Comparison of ENCODE assay signal across 20 cellular contexts in the genomic region with DNA sequence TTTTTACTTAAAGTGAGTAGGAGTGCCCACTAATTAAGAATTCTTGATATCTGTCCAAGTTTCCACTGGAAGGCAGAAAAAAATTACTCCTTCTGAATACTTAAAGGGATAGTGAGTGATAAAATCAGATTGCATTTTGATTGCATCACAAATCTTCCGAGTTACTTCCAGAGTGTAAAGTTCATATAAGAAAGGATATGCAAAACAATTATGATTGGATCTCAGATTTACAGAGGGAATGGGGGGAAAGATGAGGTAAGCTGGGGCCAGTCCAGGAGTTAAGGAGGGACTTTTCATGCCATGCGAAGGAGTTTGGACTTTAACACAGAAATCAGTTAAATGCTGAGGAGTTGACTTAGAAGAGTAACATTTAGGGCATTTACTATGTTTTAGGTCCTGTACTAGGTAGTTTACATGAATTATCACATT. TPM values are rescaled to one million over a fixed set of nuclear protein-coding genes. Genes with fewer than 3 reads are reported as not detected.
A peak's percentile ranks its signal among the peaks of the same experiment; 100 is the strongest.
DNase-seq lines count a peak whose midpoint lies in the region; ATAC-seq, FAIRE-seq and TF ChIP-seq lines count a peak whose summit lies in the region.
"Had no signal": no experiment of that assay in that cellular context is flagged by ENCODE, and none has a peak within 500 bp of the region (broad histone marks: within the 10 kb centered on the region; RNA-seq: fewer than 3 reads in every experiment).

No MANE protein-coding gene starts in this region.

- peaks cover 0 to 9% of the 10 kb centered on the region in 2 donors for H3K4me1 ChIP-seq in left lung

- H3K27ac Mint-ChIP-seq in natural killer cell treated with Interleukin-12 subunit alpha and Interleukin-12 subunit beta and Interleukin-15 and Interleukin-18, amount 100 ng/mL, for 72 hours: peak overlapping the region in 1 of 2 donors; percentile 18
- H3K27ac Mint-ChIP-seq: mesothelial cell of epicardium; T-helper 1 cell treated with Interleukin-12 subunit alpha and Interleukin-12 subunit beta and Interleukin-4 antibody, amounts not matched to agents 30 μg/mL and 1 μg/mL, for 36 hours; type B pancreatic cell had no signal

- no peak overlapping the region for H3K4me3 ChIP-seq in bronchial epithelial cell (ENCODE audit: low read depth, low read length)
- H3K4me3 ChIP-seq in left lung: no peak overlapping the region

- H3K27me3 ChIP-seq in bronchial epithelial cell (ENCODE audit: control insufficient read depth, insufficient read depth, low read length) (no peaks in the 10 kb centered on the region), left lung (no peaks in the 10 kb centered on the region)
- H3K27me3 ChIP-seq: BE2C had no signal

- no peak overlapping the region for H3K4me3 Mint-ChIP-seq in natural killer cell treated with Interleukin-12 subunit alpha and Interleukin-12 subunit beta and Interleukin-15 and Interleukin-18, amount 100 ng/mL, for 72 hours
- H3K4me3 Mint-ChIP-seq: mesothelial cell of epicardium; T-helper 1 cell treated with Interleukin-12 subunit alpha and Interleukin-12 subunit beta and Interleukin-4 antibody, amounts not matched to agents 30 μg/mL and 1 μg/mL, for 36 hours; type B pancreatic cell had no signal

- no peak overlapping the region for H3K27ac ChIP-seq in left lung
- H3K27ac ChIP-seq: WERI-Rb-1 had no signal

- H3K9me3 Mint-ChIP-seq in natural killer cell treated with Interleukin-12 subunit alpha and Interleukin-12 subunit beta and Interleukin-15 and Interleukin-18, amount 100 ng/mL, for 72 hours: no peaks in the 10 kb centered on the region
- H3K9me3 Mint-ChIP-seq: mesothelial cell of epicardium; T-helper 1 cell treated with Interleukin-12 subunit alpha and Interleukin-12 subunit beta and Interleukin-4 antibody, amounts not matched to agents 30 μg/mL and 1 μg/mL, for 36 hours; type B pancreatic cell had no signal

- no peaks in the 10 kb centered on the region for H3K36me3 Mint-ChIP-seq in natural killer cell treated with Interleukin-12 subunit alpha and Interleukin-12 subunit beta and Interleukin-15 and Interleukin-18, amount 100 ng/mL, for 72 hours
- H3K36me3 Mint-ChIP-seq: mesothelial cell of epicardium, type B pancreatic cell had no signal

- DNase-seq in GM03348 (ENCODE audit: low spot score) (peak; percentile 15), NCI-H69 (lab: John Stamatoyannopoulos, UW) (peak; percentile 44), bronchial epithelial cell (ENCODE audit: low read depth) (peak; percentile 29), left lung (no peak)
- DNase-seq in natural killer cell treated with Interleukin-12 subunit alpha and Interleukin-12 subunit beta and Interleukin-15 and Interleukin-18, amount 100 ng/mL, for 72 hours (ENCODE audit: low spot score): no peak
- DNase-seq in activated effector memory CD4-positive, alpha-beta T cell treated with Interleukin-2 at 50 U/mL for 16 hours: no peak
- DNase-seq in activated CD4-positive, alpha-beta T cell treated with anti-CD3 and anti-CD28 coated beads for 48 hours: no peak
- DNase-seq: activated CD4-positive, alpha-beta T cell treated with anti-CD3 and anti-CD28 coated beads, Interleukin-2, amount 50 U/mL, for 48 hours; activated gamma-delta T cell treated with Interleukin-2 at 50 U/mL for 16 hours; BE2C; NCI-H1930; NCI-H446 treated with DMSO at 0.1 percent for 48 hours; SHP77 treated with DMSO at 0.1 percent for 48 hours; WERI-Rb-1 had no signal

- peaks cover 7 to 12% of the 10 kb centered on the region in 2 donors for H3K27me3 Mint-ChIP-seq in natural killer cell treated with Interleukin-12 subunit alpha and Interleukin-12 subunit beta and Interleukin-15 and Interleukin-18, amount 100 ng/mL, for 72 hours
- H3K27me3 Mint-ChIP-seq: type B pancreatic cell had no signal

- TF ChIP-seq CTCF in bronchial epithelial cell (IDR thresholded peaks at IDR 0.05; ENCODE audit: insufficient read depth, low read length, severe bottlenecking): no peak
- TF ChIP-seq CTCF in left lung (IDR thresholded peaks at IDR 0.05): no peak

- H3K9me3 ChIP-seq in left lung: no peaks in the 10 kb centered on the region
- H3K9me3 ChIP-seq: BE2C had no signal

- peak; percentile 35 for ATAC-seq in left lung
- no peak for ATAC-seq in natural killer cell treated with Interleukin-12 subunit alpha and Interleukin-12 subunit beta and Interleukin-15 and Interleukin-18, amount 100 ng/mL, for 72 hours

- intact Hi-C loops in left lung (cut with DNase I): no loop called here

- H3K36me3 ChIP-seq in bronchial epithelial cell (ENCODE audit: control insufficient read depth, insufficient read depth, low read length) (no peaks in the 10 kb centered on the region), left lung (no peaks in the 10 kb centered on the region)
- H3K36me3 ChIP-seq: BE2C, WERI-Rb-1 had no signal

- no peak for FAIRE-seq in bronchial epithelial cell (lab: Jason Lieb, UNC)
- FAIRE-seq: D721Med, frontal cortex, GM12892 had no signal

- H3K4me1 Mint-ChIP-seq in natural killer cell treated with Interleukin-12 subunit alpha and Interleukin-12 subunit beta and Interleukin-15 and Interleukin-18, amount 100 ng/mL, for 72 hours (ENCODE audit: low read depth in 2 of 2): peaks cover 13 to 14% of the 10 kb centered on the region in 2 donors

RNA-seq across cellular contexts. Expression of a gene that starts 9.3 kb away (rescaled TPM):
- 84.2 and 160 TPM in 2 replicates for total RNA-seq in bronchial epithelial cell
- 100 to 1,000 TPM; 164 to 216 TPM for total RNA-seq in left lung
- 100 to 1,000 TPM in 1 of 2 donors, 10 to 100 TPM in 1; 92.3 to 113 TPM for total RNA-seq in natural killer cell treated with Interleukin-12 subunit alpha and Interleukin-12 subunit beta and Interleukin-15 and Interleukin-18, amount 100 ng/mL, for 72 hours

RNA-seq across cellular contexts. Expression of a gene that starts 44.5 kb away (rescaled TPM):
- total RNA-seq in bronchial epithelial cell (14.5 and 39.3 TPM in 2 replicates), left lung (10 to 100 TPM; 29.9 to 32.5 TPM)
- total RNA-seq in natural killer cell treated with Interleukin-12 subunit alpha and Interleukin-12 subunit beta and Interleukin-15 and Interleukin-18, amount 100 ng/mL, for 72 hours: 10 to 100 TPM; 20.3 to 31.9 TPM

Comparison
In these comparisons a context has a peak if more than half of its experiments do, and no peak if none do; other contexts are left out.
1. DNase-seq: peak in GM03348 (single experiment), NCI-H69 (single experiment) and bronchial epithelial cell (single experiment); none in left lung (0 of 2), natural killer cell treated with Interleukin-12 subunit alpha and Interleukin-12 subunit beta and Interleukin-15 and Interleukin-18, amount 100 ng/mL, for 72 hours (single experiment), activated effector memory CD4-positive, alpha-beta T cell treated with Interleukin-2 at 50 U/mL for 16 hours (single experiment) and activated CD4-positive, alpha-beta T cell treated with anti-CD3 and anti-CD28 coated beads for 48 hours (single experiment).